ENCODE assay signal across 2 cellular contexts in the genomic region with DNA sequence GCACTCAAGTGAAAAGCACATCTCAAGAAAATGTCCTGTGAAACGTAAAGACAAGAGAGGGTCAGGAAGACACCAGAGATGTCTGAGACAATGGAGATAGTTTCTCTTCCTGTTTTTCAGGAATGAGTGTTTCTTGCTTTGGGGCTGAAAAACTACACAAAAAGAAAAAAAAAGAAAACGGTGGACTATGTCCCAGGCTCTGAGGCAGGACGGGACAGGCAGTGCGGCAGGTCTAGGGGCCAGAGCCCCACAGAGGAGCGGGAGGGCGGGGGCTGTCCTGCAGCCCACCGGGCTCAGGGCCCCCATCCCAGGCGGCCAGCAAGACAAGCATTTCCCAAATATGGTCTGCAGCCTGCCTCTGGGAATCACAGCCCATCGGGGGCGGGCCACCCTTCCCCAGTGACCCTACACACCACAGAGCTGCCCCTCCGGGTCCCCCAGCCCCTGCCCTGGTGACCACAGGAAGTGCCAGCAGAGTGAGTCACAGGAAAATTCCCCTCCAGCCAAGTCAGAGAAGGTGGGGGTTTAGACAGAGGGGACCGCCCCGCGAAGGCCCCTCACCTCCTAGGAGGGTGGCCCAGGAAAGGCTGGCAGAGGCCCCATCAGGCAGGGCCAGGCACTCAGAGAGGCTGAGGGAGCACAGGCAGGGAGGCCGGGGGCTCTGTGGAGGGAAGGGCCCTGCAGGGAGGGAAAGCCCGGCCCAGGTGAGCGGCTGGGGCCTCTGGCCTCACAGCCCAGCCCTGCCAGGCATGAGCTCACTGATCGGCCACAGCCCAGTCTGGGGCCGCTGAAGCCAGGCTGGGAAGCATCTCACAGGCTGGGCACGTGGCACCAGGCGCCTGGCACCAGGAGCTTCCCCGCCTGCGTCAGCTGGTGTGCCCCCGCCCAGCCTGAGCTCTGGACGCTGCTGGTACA.
TF ChIP-seq lines count a peak whose summit lies in the region.

No MANE protein-coding gene starts in this region.

TF ChIP-seq in HepG2, 621 proteins besides CTCF, POLR2A, EP300 and RAD21 (continues in another document):
- TF ChIP-seq ATRX (CRISPR knock-in tag; IDR thresholded peaks at IDR 0.05; ENCODE audit: borderline replicate concordance) (peak; percentile 17; the same call in 1 of the 2 replicates), ZNF431 (CRISPR knock-in tag; IDR thresholded peaks at IDR 0.05; ENCODE audit: borderline replicate concordance, low read depth) (peak; percentile 97; the same call in 1 of the 2 replicates), THYN1 (CRISPR knock-in tag; IDR thresholded peaks at IDR 0.05; ENCODE audit: borderline replicate concordance, low read depth) (0 out of 2 replicates have a peak, but pooled peaks have one; percentile 83), GATA4 (IDR thresholded peaks at IDR 0.05; ENCODE audit: borderline replicate concordance, low read depth) (peak; percentile 81; the same call in 1 of the 2 replicates), NR2F6 (IDR thresholded peaks at IDR 0.05) (peak; percentile 93), NR2F6 (CRISPR knock-in tag; IDR thresholded peaks at IDR 0.05) (peak; percentile 97), MED8 (CRISPR knock-in tag; IDR thresholded peaks at IDR 0.05; ENCODE audit: insufficient replicate concordance) (peak; percentile 96), ASH2L (IDR thresholded peaks at IDR 0.05; ENCODE audit: insufficient read length, low read depth, low read length) (peak; percentile 90), NFIC (IDR thresholded peaks at IDR 0.05; ENCODE audit: low read length) (0 out of 2 replicates have a peak, but pooled peaks have one; percentile 80)
- TF ChIP-seq, protein P1, sequence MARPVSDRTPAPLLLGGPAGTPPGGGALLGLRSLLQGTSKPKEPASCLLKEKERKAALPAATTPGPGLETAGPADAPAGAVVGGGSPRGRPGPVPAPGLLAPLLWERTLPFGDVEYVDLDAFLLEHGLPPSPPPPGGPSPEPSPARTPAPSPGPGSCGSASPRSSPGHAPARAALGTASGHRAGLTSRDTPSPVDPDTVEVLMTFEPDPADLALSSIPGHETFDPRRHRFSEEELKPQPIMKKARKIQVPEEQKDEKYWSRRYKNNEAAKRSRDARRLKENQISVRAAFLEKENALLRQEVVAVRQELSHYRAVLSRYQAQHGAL (CRISPR knock-in tag; IDR thresholded peaks at IDR 0.05; ENCODE audit: not compliant biosample characterization) = peak; percentile 30
- TF ChIP-seq, protein P2, sequence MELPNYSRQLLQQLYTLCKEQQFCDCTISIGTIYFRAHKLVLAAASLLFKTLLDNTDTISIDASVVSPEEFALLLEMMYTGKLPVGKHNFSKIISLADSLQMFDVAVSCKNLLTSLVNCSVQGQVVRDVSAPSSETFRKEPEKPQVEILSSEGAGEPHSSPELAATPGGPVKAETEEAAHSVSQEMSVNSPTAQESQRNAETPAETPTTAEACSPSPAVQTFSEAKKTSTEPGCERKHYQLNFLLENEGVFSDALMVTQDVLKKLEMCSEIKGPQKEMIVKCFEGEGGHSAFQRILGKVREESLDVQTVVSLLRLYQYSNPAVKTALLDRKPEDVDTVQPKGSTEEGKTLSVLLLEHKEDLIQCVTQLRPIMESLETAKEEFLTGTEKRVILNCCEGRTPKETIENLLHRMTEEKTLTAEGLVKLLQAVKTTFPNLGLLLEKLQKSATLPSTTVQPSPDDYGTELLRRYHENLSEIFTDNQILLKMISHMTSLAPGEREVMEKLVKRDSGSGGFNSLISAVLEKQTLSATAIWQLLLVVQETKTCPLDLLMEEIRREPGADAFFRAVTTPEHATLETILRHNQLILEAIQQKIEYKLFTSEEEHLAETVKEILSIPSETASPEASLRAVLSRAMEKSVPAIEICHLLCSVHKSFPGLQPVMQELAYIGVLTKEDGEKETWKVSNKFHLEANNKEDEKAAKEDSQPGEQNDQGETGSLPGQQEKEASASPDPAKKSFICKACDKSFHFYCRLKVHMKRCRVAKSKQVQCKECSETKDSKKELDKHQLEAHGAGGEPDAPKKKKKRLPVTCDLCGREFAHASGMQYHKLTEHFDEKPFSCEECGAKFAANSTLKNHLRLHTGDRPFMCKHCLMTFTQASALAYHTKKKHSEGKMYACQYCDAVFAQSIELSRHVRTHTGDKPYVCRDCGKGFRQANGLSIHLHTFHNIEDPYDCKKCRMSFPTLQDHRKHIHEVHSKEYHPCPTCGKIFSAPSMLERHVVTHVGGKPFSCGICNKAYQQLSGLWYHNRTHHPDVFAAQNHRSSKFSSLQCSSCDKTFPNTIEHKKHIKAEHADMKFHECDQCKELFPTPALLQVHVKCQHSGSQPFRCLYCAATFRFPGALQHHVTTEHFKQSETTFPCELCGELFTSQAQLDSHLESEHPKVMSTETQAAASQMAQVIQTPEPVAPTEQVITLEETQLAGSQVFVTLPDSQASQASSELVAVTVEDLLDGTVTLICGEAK (IDR thresholded peaks at IDR 0.05) = no peak
- TF ChIP-seq, protein P2 (CRISPR knock-in tag; IDR thresholded peaks at IDR 0.05) = no peak; the same call in 1 of the 2 replicates

TF ChIP-seq in HEK293T, 16 proteins besides CTCF, POLR2A, EP300 and RAD21:
- TF ChIP-seq NFRKB (IDR thresholded peaks at IDR 0.05) = no peak
- TF ChIP-seq HDGF (IDR thresholded peaks at IDR 0.05; ENCODE audit: borderline replicate concordance) = no peak
